In genomic region chr10:31929260-31929985, GRCh38 we compare ENCODE assay signal across 8 cellular contexts. TPM values are rescaled to one million over a fixed set of nuclear protein-coding genes. Genes with fewer than 3 reads are reported as not detected.
DNase-seq lines count a peak whose midpoint lies in the region; FAIRE-seq and TF ChIP-seq lines count a peak whose summit lies in the region.

No MANE protein-coding gene starts in this region.

- peak; percentile 10 to 53 (median 25) for DNase-seq in CD8-positive, alpha-beta memory T cell
- peak; percentile 55 for DNase-seq in GM20000 (ENCODE audit: low spot score)
- peak; percentile 73 for DNase-seq in HuH-7 (ENCODE audit: low spot score)
- DNase-seq in cerebellum (ENCODE audit: low spot score): peak; percentile 26
- DNase-seq in immature natural killer cell: peak in 2 of 3 donors; percentile 33 to 40
- peak; percentile 88 for DNase-seq in small intestine
- DNase-seq in HPDE6-E6E7 (ENCODE audit: extremely low spot score): no peak

- peaks cover 32% of the 10 kb centered on the region for H3K4me1 ChIP-seq in CD8-positive, alpha-beta memory T cell (ENCODE audit: insufficient read depth, low read length)
- peaks cover 4 to 7% of the 10 kb centered on the region in 2 donors for H3K4me1 ChIP-seq in small intestine (ENCODE audit: control insufficient read depth in 2 of 2, insufficient read depth in 1 of 2, low read depth in 1 of 2, low read length in 1 of 2)

- H3K4me3 Mint-ChIP-seq in CD8-positive, alpha-beta memory T cell: peak overlapping the region; percentile 87 to 96 (median 94)
- peak overlapping the region; percentile 78 for H3K4me3 Mint-ChIP-seq in T-helper 1 cell treated with Interleukin-12 subunit alpha and Interleukin-12 subunit beta and Interleukin-4 antibody, amounts not matched to agents 30 μg/mL and 1 μg/mL, for 36 hours
- H3K4me3 Mint-ChIP-seq in immature natural killer cell: peak overlapping the region; percentile 79 to 95 (median 90)

- POLR2A ChIA-PET in CD8-positive, alpha-beta memory T cell (lab: Charles Lee): interaction anchor here (0.6 to 1.1 kb wide), 5 partner anchors 10 to 75 kb away, joined by 3 read pairs; no protein-coding TSS in a partner anchor

- peaks cover 37 to 49% (median 46%) of the 10 kb centered on the region in 3 donors for H3K4me1 Mint-ChIP-seq in CD8-positive, alpha-beta memory T cell
- peaks cover 25% of the 10 kb centered on the region for H3K4me1 Mint-ChIP-seq in T-helper 1 cell treated with Interleukin-12 subunit alpha and Interleukin-12 subunit beta and Interleukin-4 antibody, amounts not matched to agents 30 μg/mL and 1 μg/mL, for 36 hours (ENCODE audit: low read depth)
- H3K4me1 Mint-ChIP-seq in immature natural killer cell: peaks cover 38 to 56% of the 10 kb centered on the region in 2 donors

- no peaks in the 10 kb centered on the region for H3K9me3 Mint-ChIP-seq in CD8-positive, alpha-beta memory T cell
- H3K9me3 Mint-ChIP-seq in T-helper 1 cell treated with Interleukin-12 subunit alpha and Interleukin-12 subunit beta and Interleukin-4 antibody, amounts not matched to agents 30 μg/mL and 1 μg/mL, for 36 hours: no peaks in the 10 kb centered on the region
- H3K9me3 Mint-ChIP-seq in immature natural killer cell: no peaks in the 10 kb centered on the region

- H3K36me3 ChIP-seq in CD8-positive, alpha-beta memory T cell (ENCODE audit: insufficient read depth, low read length): no peaks in the 10 kb centered on the region
- no peaks in the 10 kb centered on the region for H3K36me3 ChIP-seq in small intestine (ENCODE audit: control insufficient read depth in 2 of 2, insufficient read depth in 2 of 2, low read length in 2 of 2)

- no peak for FAIRE-seq in small intestine (lab: Jason Lieb, UNC)

- peaks cover 0 to 14% (median 0%) of the 10 kb centered on the region in 3 donors for H3K36me3 Mint-ChIP-seq in CD8-positive, alpha-beta memory T cell
- no peaks in the 10 kb centered on the region for H3K36me3 Mint-ChIP-seq in T-helper 1 cell treated with Interleukin-12 subunit alpha and Interleukin-12 subunit beta and Interleukin-4 antibody, amounts not matched to agents 30 μg/mL and 1 μg/mL, for 36 hours (ENCODE audit: low read depth)
- H3K36me3 Mint-ChIP-seq in immature natural killer cell: no peaks in the 10 kb centered on the region

- CTCF ChIA-PET in CD8-positive, alpha-beta memory T cell (lab: Charles Lee): interaction anchor here (0.8 to 1.5 kb wide), 3 partner anchors 12 to 75 kb away, joined by 3 to 7 read pairs (median 3); no protein-coding TSS in a partner anchor

- H3K9me3 ChIP-seq in CD8-positive, alpha-beta memory T cell (ENCODE audit: low read length): no peaks in the 10 kb centered on the region
- H3K9me3 ChIP-seq in small intestine (ENCODE audit: control insufficient read depth, low read depth): no peaks in the 10 kb centered on the region

- peak overlapping the region; percentile 82 for H3K4me3 ChIP-seq in CD8-positive, alpha-beta memory T cell (ENCODE audit: low read length)
- H3K4me3 ChIP-seq in small intestine (ENCODE audit: low read depth in 1 of 2, low read length in 2 of 2): peak overlapping the region; percentile 74 to 99

- no peak for TF ChIP-seq CTCF in GM20000 (IDR thresholded peaks at IDR 0.05; ENCODE audit: extremely low read depth, missing control alignments)

- no peaks in the 10 kb centered on the region for H3K27me3 Mint-ChIP-seq in CD8-positive, alpha-beta memory T cell
- H3K27me3 Mint-ChIP-seq in T-helper 1 cell treated with Interleukin-12 subunit alpha and Interleukin-12 subunit beta and Interleukin-4 antibody, amounts not matched to agents 30 μg/mL and 1 μg/mL, for 36 hours (ENCODE audit: low read depth): peaks cover 15% of the 10 kb centered on the region
- H3K27me3 Mint-ChIP-seq in immature natural killer cell (ENCODE audit: low read depth in 3 of 3): peaks cover 10 to 28% (median 13%) of the 10 kb centered on the region in 3 donors

- H3K27ac Mint-ChIP-seq in CD8-positive, alpha-beta memory T cell: peak overlapping the region; percentile 75 to 97 (median 84)
- peak overlapping the region; percentile 34 for H3K27ac Mint-ChIP-seq in T-helper 1 cell treated with Interleukin-12 subunit alpha and Interleukin-12 subunit beta and Interleukin-4 antibody, amounts not matched to agents 30 μg/mL and 1 μg/mL, for 36 hours
- H3K27ac Mint-ChIP-seq in immature natural killer cell: peak overlapping the region; percentile 45 to 89 (median 84)

- WGBS in small intestine, 3 donors: 0 to 1% (median 1%) methylated on average over 22 to 25 of the region's 25 CpGs

- no peaks in the 10 kb centered on the region for H3K27me3 ChIP-seq in CD8-positive, alpha-beta memory T cell (ENCODE audit: insufficient read depth, low read length, poor library complexity, severe bottlenecking)
- no peaks in the 10 kb centered on the region for H3K27me3 ChIP-seq in small intestine (ENCODE audit: control insufficient read depth in 2 of 2, insufficient read depth in 2 of 2, low read length in 2 of 2)

- peak overlapping the region; percentile 77 for H3K27ac ChIP-seq in CD8-positive, alpha-beta memory T cell (ENCODE audit: low read depth, low read length)
- peak overlapping the region; percentile 97 to 99 for H3K27ac ChIP-seq in small intestine (ENCODE audit: low read depth in 1 of 2, low read length in 1 of 2)

RNA-seq across cellular contexts. Expression of gene ARHGAP12, which starts 0.8 kb away (rescaled TPM):
- 1 to 10 TPM; 5.1 to 5.3 TPM for total RNA-seq in CD8-positive, alpha-beta memory T cell
- 9.7 TPM for polyA plus RNA-seq in CD8-positive, alpha-beta memory T cell
- total RNA-seq in cerebellum: 78.3 TPM
- polyA plus RNA-seq in immature natural killer cell (10 to 100 TPM in 1 of 3 donors, 1 to 10 TPM in 2; 6.2 to 11.8 (median 8.1) TPM), small intestine (10 to 100 TPM; 15.9 to 34.0 (median 31.8) TPM)

Comparison
In these comparisons a context has a peak if more than half of its experiments do, and no peak if none do; other contexts are left out.
1. H3K27ac Mint-ChIP-seq: peak in every context shown above with its lines; median percentile 84 in CD8-positive, alpha-beta memory T cell; 84 in immature natural killer cell; 34 in T-helper 1 cell treated with Interleukin-12 subunit alpha and Interleukin-12 subunit beta and Interleukin-4 antibody, amounts not matched to agents 30 μg/mL and 1 μg/mL, for 36 hours.